In the genomic region with DNA sequence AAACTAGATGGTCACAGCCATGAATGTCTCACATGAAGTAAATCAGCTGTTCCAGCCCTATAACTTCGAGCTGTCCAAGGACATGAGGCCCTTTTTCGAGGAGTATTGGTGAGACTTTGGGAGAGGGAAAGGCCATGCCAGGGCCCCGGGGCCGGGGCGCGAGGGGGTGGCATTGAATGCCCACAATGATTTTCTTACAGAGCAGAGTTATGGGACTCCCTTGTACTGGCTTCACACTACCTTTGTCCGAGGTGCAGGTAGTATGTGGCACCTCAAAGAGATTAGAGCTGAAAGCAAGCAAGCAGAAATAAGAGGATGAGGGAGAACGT, we compare ENCODE assay signal across 9 cellular contexts. TPM values are rescaled to one million over a fixed set of nuclear protein-coding genes. Genes with fewer than 3 reads are reported as not detected.
DNase-seq lines count a peak whose midpoint lies in the region; ATAC-seq, FAIRE-seq and TF ChIP-seq lines count a peak whose summit lies in the region.
"Had no signal": no experiment of that assay in that cellular context is flagged by ENCODE, and none has a peak within 500 bp of the region (broad histone marks: within the 10 kb centered on the region; RNA-seq: fewer than 3 reads in every experiment).

No MANE protein-coding gene starts in this region.

- H3K27me3 Mint-ChIP-seq in activated T-cell treated with anti-CD3 and anti-CD28 coated beads, Interleukin-2, amount 50 U/mL, for 24 hours = peaks cover 70% of the 10 kb centered on the region
- peaks cover 41% of the 10 kb centered on the region for H3K27me3 Mint-ChIP-seq in activated T-helper 2 cell treated with anti-CD3 and anti-CD28 coated beads, Interferon-gamma antibody, Interleukin-2, Interleukin-4, amounts not matched to agents 10 μg/mL and 5 μg/mL and 100 μg/mL, durations not matched to agents 14 hours and 24 hours and 36 hours (ENCODE audit: low read depth)

- H2AFZ ChIP-seq in HepG2 (ENCODE audit: low read length) = no peak overlapping the region

- no peak for DNase-seq in activated T-cell treated with anti-CD3 and anti-CD28 coated beads, Interleukin-2, amount 50 U/mL, for 24 hours
- no peak for DNase-seq in activated T-cell treated with anti-CD3 and anti-CD28 coated beads, Interleukin-2, amount 50 U/mL, for 1 hour
- no peak for DNase-seq in activated T-helper 2 cell treated with anti-CD3 and anti-CD28 coated beads, Interferon-gamma antibody, Interleukin-2, Interleukin-4, amounts not matched to agents 10 μg/mL and 5 μg/mL and 100 μg/mL, durations not matched to agents 14 hours and 24 hours and 36 hours (ENCODE audit: low spot score)
- no peak for DNase-seq in HepG2 (ENCODE audit: low spot score)
- DNase-seq in GOT3 (lab: John Stamatoyannopoulos, UW) = no peak
- no peak for DNase-seq in HTR-8/SVneo (ENCODE audit: insufficient read length, low spot score)
- DNase-seq in NCI-H1048 (lab: John Stamatoyannopoulos, UW) = no peak

- H3K9ac ChIP-seq in HepG2 (ENCODE audit: insufficient read depth, low read depth, low read length) (no peak overlapping the region), subcutaneous abdominal adipose tissue (ENCODE audit: low read length in 5 of 5) (peak overlapping the region in 2 of 5 donors; percentile 1 to 30)

- peaks cover 28% of the 10 kb centered on the region for H3K4me1 Mint-ChIP-seq in activated T-cell treated with anti-CD3 and anti-CD28 coated beads, Interleukin-2, amount 50 U/mL, for 24 hours (ENCODE audit: low read depth)
- peaks cover 23% of the 10 kb centered on the region for H3K4me1 Mint-ChIP-seq in activated T-helper 2 cell treated with anti-CD3 and anti-CD28 coated beads, Interferon-gamma antibody, Interleukin-2, Interleukin-4, amounts not matched to agents 10 μg/mL and 5 μg/mL and 100 μg/mL, durations not matched to agents 14 hours and 24 hours and 36 hours (ENCODE audit: low read depth)

- in situ Hi-C loops in HepG2 (cut with HindIII; ENCODE audit: extremely low pct_ligation_motif_present, low pct_unique_long_range_greater_than_20kb) = loop anchor here (5.0 kb wide), 1 partner anchor 126 kb away; no protein-coding TSS in a partner anchor

- no peak for TF ChIP-seq CTCF in HepG2 (CRISPR knock-in tag; IDR thresholded peaks at IDR 0.05)

- H3K4me1 ChIP-seq in HepG2 (ENCODE audit: insufficient read depth, low read length) (peaks cover 36% of the 10 kb centered on the region), subcutaneous abdominal adipose tissue (ENCODE audit: control insufficient read depth in 5 of 5, insufficient read depth in 5 of 5, low read length in 5 of 5) (peaks cover 3 to 49% (median 40%) of the 10 kb centered on the region in 5 donors)

- H3K27ac ChIP-seq in HepG2 (ENCODE audit: extremely low read length, insufficient read depth, low read length) = no peak overlapping the region
- H3K27ac ChIP-seq in subcutaneous abdominal adipose tissue (ENCODE audit: low read depth, low read length) = peak overlapping the region; percentile 3

- no peaks in the 10 kb centered on the region for H4K20me1 ChIP-seq in HepG2 (ENCODE audit: insufficient read depth, low read length)

- peak overlapping the region; percentile 49 for H3K4me3 Mint-ChIP-seq in activated T-cell treated with anti-CD3 and anti-CD28 coated beads, Interleukin-2, amount 50 U/mL, for 24 hours
- peak overlapping the region; percentile 59 for H3K4me3 Mint-ChIP-seq in activated T-helper 2 cell treated with anti-CD3 and anti-CD28 coated beads, Interferon-gamma antibody, Interleukin-2, Interleukin-4, amounts not matched to agents 10 μg/mL and 5 μg/mL and 100 μg/mL, durations not matched to agents 14 hours and 24 hours and 36 hours (ENCODE audit: low read depth)

- peak overlapping the region; percentile 98 for H3K4me2 ChIP-seq in HepG2 (ENCODE audit: low read depth, low read length)

- no peaks in the 10 kb centered on the region for H3K79me2 ChIP-seq in HepG2 (ENCODE audit: insufficient read depth, low read length)

- H3K27me3 ChIP-seq in HepG2 (ENCODE audit: control insufficient read depth in 1 of 2, insufficient read depth in 2 of 2, low read length in 2 of 2) (peaks cover 0 to 33% of the 10 kb centered on the region in 2 experiments; a peak in 3 of 5 replicates), subcutaneous abdominal adipose tissue (ENCODE audit: control insufficient read depth in 5 of 5, insufficient read depth in 4 of 5, low read length in 5 of 5) (peaks cover 0 to 3% (median 3%) of the 10 kb centered on the region in 5 donors)

- 61% methylated on average over 8 of the region's 8 CpGs for WGBS in HepG2 (ENCODE audit: low lambda C conversion rate)

- peak overlapping the region; percentile 44 for H3K27ac Mint-ChIP-seq in activated T-cell treated with anti-CD3 and anti-CD28 coated beads, Interleukin-2, amount 50 U/mL, for 24 hours
- H3K27ac Mint-ChIP-seq in activated T-helper 2 cell treated with anti-CD3 and anti-CD28 coated beads, Interferon-gamma antibody, Interleukin-2, Interleukin-4, amounts not matched to agents 10 μg/mL and 5 μg/mL and 100 μg/mL, durations not matched to agents 14 hours and 24 hours and 36 hours = no peak overlapping the region

- POLR2A ChIA-PET in HepG2 (lab: Yijun Ruan, JAX) = interaction anchor here (1.2 to 1.9 kb wide), 3 partner anchors 19 to 169 kb away, joined by 3 to 7 read pairs (median 4); partner anchors contain the start of genes GBF1 and NFKB2

- intact Hi-C loops in activated T-helper 2 cell treated with anti-CD3 and anti-CD28 coated beads, Interferon-gamma antibody, Interleukin-2, Interleukin-4, amounts not matched to agents 10 μg/mL and 5 μg/mL and 100 μg/mL, durations not matched to agents 14 hours and 24 hours and 36 hours (cut with micrococcal nuclease) = loop anchor here (1.0 to 5.0 kb wide), 2 partner anchors 57 to 356 kb away; no protein-coding TSS in a partner anchor
- intact Hi-C loops in HepG2 (cut with micrococcal nuclease; ENCODE audit: unreplicated experiment) = loop anchor here (2.0 kb wide), 1 partner anchor 58 kb away; no protein-coding TSS in a partner anchor

- ATAC-seq in HepG2 = no peak

- H3K36me3 ChIP-seq in HepG2 (replicated peaks in 1 of 2; ENCODE audit: control insufficient read depth in 1 of 2, insufficient read depth in 2 of 2, low read length in 2 of 2) = no peaks in the 10 kb centered on the region
- no peaks in the 10 kb centered on the region for H3K36me3 ChIP-seq in subcutaneous abdominal adipose tissue (ENCODE audit: control insufficient read depth in 5 of 5, insufficient read depth in 5 of 5, low read length in 5 of 5)

- no peaks in the 10 kb centered on the region for H3K9me3 ChIP-seq in HepG2 (ENCODE audit: low read length)
- no peaks in the 10 kb centered on the region for H3K9me3 ChIP-seq in subcutaneous abdominal adipose tissue (ENCODE audit: control insufficient read depth in 5 of 5, low read length in 5 of 5)

- TF ChIP-seq RAD21 in HepG2 (CRISPR knock-in tag; IDR thresholded peaks at IDR 0.05) = no peak

- no peak for TF ChIP-seq POLR2A in HepG2 (IDR thresholded peaks at IDR 0.05; ENCODE audit: insufficient read depth in 1 of 2, low read depth in 2 of 2, low read length in 2 of 2)

- FAIRE-seq in HepG2 (lab: Jason Lieb, UNC) (no peak), HTR-8/SVneo (lab: Jason Lieb, UNC) (no peak)

- H3K4me3 ChIP-seq in HepG2 (replicated peaks in 1 of 3; ENCODE audit: insufficient read depth in 1 of 3, low read depth in 2 of 3, low read length in 3 of 3) (peak overlapping the region in 1 of 3 experiments; percentile 72; a peak in 2 of 6 replicates), subcutaneous abdominal adipose tissue (ENCODE audit: low read depth in 1 of 5, low read length in 5 of 5) (peak overlapping the region in 4 of 5 donors; percentile 57 to 66 (median 61))

- no peaks in the 10 kb centered on the region for H3K36me3 Mint-ChIP-seq in activated T-cell treated with anti-CD3 and anti-CD28 coated beads, Interleukin-2, amount 50 U/mL, for 24 hours (ENCODE audit: low read depth)
- no peaks in the 10 kb centered on the region for H3K36me3 Mint-ChIP-seq in activated T-helper 2 cell treated with anti-CD3 and anti-CD28 coated beads, Interferon-gamma antibody, Interleukin-2, Interleukin-4, amounts not matched to agents 10 μg/mL and 5 μg/mL and 100 μg/mL, durations not matched to agents 14 hours and 24 hours and 36 hours (ENCODE audit: low read depth)

- H3K9me3 Mint-ChIP-seq in activated T-cell treated with anti-CD3 and anti-CD28 coated beads, Interleukin-2, amount 50 U/mL, for 24 hours = no peaks in the 10 kb centered on the region
- H3K9me3 Mint-ChIP-seq in activated T-helper 2 cell treated with anti-CD3 and anti-CD28 coated beads, Interferon-gamma antibody, Interleukin-2, Interleukin-4, amounts not matched to agents 10 μg/mL and 5 μg/mL and 100 μg/mL, durations not matched to agents 14 hours and 24 hours and 36 hours = no peaks in the 10 kb centered on the region

- TF ChIP-seq EP300 in HepG2 (IDR thresholded peaks at IDR 0.05; ENCODE audit: low read depth in 2 of 2, low read length in 2 of 2) (no peak), HepG2 (CRISPR knock-in tag; IDR thresholded peaks at IDR 0.05; ENCODE audit: borderline replicate concordance) (no peak)

- CTCF ChIA-PET in HepG2 (lab: Yijun Ruan, JAX; ENCODE audit: low intra/inter-chr PET ratio, low total read pairs) = no interaction called here

- BruUV-seq in HepG2 (replicated peaks; lab: Mats Ljungman, UMichigan) = no TSS peak

RNA-seq across cellular contexts. Expression of gene ELOVL3, which starts 0.4 kb away (rescaled TPM):
- total RNA-seq in activated T-helper 2 cell treated with anti-CD3 and anti-CD28 coated beads, Interferon-gamma antibody, Interleukin-2, Interleukin-4, amounts not matched to agents 10 μg/mL and 5 μg/mL and 100 μg/mL, durations not matched to agents 14 hours and 24 hours and 36 hours = not detected in 2 replicates
- 0.24 and 0.69 TPM in 2 replicates for total RNA-seq in HepG2 (2016; rRNA removed; fragmentation: Illumina TruSeq; extraction: Trizol)
- 0.18 and 0.20 TPM in 2 replicates for total RNA-seq in HepG2 (2016; cell fraction: cytosol; rRNA removed; fragmentation: Illumina TruSeq; extraction: Trizol; ENCODE audit: low read depth)
- total RNA-seq in HepG2 (2016; cell fraction: insoluble cytoplasmic fraction; rRNA removed; fragmentation: Illumina TruSeq; extraction: Trizol) = 0.40 and 0.52 TPM in 2 replicates
- 0.17 and 0.25 TPM in 2 replicates for total RNA-seq in HepG2 (2016; cell fraction: membrane; rRNA removed; fragmentation: Illumina TruSeq; extraction: Trizol)
- 0.28 and 0.37 TPM in 2 replicates for total RNA-seq in HepG2 (2016; cell fraction: nucleus; rRNA removed; fragmentation: Illumina TruSeq; extraction: Trizol)
- polyA plus RNA-seq in HepG2 (2011; rRNA removed) = 0.58 and 0.76 TPM in 2 replicates
- polyA plus RNA-seq in HepG2 (2011; cell fraction: cytosol; rRNA removed) = 0.56 and 0.68 TPM in 2 replicates
- polyA plus RNA-seq in HepG2 (2011; cell fraction: nucleus; rRNA removed) = 0.47 TPM in 1 of 2 replicates, not detected in the other
- 0.23 and 0.27 TPM in 2 replicates for polyA plus RNA-seq in HepG2 (2012)
- 0.12 TPM in 1 of 2 replicates, not detected in the other for polyA plus RNA-seq in HepG2 (2016; cell fraction: cytosol; fragmentation: Illumina TruSeq; extraction: Trizol; ENCODE audit: low read depth)
- 0.24 and 0.34 TPM in 2 replicates for polyA plus RNA-seq in HepG2 (2016; cell fraction: insoluble cytoplasmic fraction; fragmentation: Illumina TruSeq; extraction: Trizol; ENCODE audit: low read depth)
- 0.31 TPM in 1 of 2 replicates, not detected in the other for polyA plus RNA-seq in HepG2 (2016; cell fraction: membrane; fragmentation: Illumina TruSeq; extraction: Trizol; ENCODE audit: low read depth)
- polyA plus RNA-seq in HepG2 (2016; cell fraction: nucleus; fragmentation: Illumina TruSeq; extraction: Trizol; ENCODE audit: insufficient read depth, low read depth) = 0.35 and 0.46 TPM in 2 replicates
- polyA minus RNA-seq in HepG2 (2011; rRNA and poly(A)+ RNA removed; ENCODE audit: low replicate concordance) = 0.24 TPM in 1 of 2 replicates, not detected in the other
- not detected in 2 replicates for polyA minus RNA-seq in HepG2 (2011; cell fraction: cytosol; rRNA and poly(A)+ RNA removed)
- not detected in 2 replicates for polyA minus RNA-seq in HepG2 (2011; cell fraction: nucleus; rRNA and poly(A)+ RNA removed)

RNA-seq across cellular contexts. Expression of gene PITX3, which starts 14.8 kb away (rescaled TPM):
- 0.30 and 0.46 TPM in 2 replicates for total RNA-seq in activated T-helper 2 cell treated with anti-CD3 and anti-CD28 coated beads, Interferon-gamma antibody, Interleukin-2, Interleukin-4, amounts not matched to agents 10 μg/mL and 5 μg/mL and 100 μg/mL, durations not matched to agents 14 hours and 24 hours and 36 hours
- total RNA-seq in HepG2 (2016; rRNA removed; fragmentation: Illumina TruSeq; extraction: Trizol) = not detected in 2 replicates
- total RNA-seq in HepG2 (2016; cell fraction: cytosol; rRNA removed; fragmentation: Illumina TruSeq; extraction: Trizol; ENCODE audit: low read depth) = not detected in 2 replicates
- total RNA-seq in HepG2 (2016; cell fraction: insoluble cytoplasmic fraction; rRNA removed; fragmentation: Illumina TruSeq; extraction: Trizol) = not detected in 2 replicates
- total RNA-seq in HepG2 (2016; cell fraction: membrane; rRNA removed; fragmentation: Illumina TruSeq; extraction: Trizol) = 0.14 TPM in 1 of 2 replicates, not detected in the other
- total RNA-seq in HepG2 (2016; cell fraction: nucleus; rRNA removed; fragmentation: Illumina TruSeq; extraction: Trizol) = not detected in 2 replicates
- polyA plus RNA-seq in HepG2 (2011; rRNA removed) = not detected in 2 replicates
- polyA plus RNA-seq in HepG2 (2011; cell fraction: cytosol; rRNA removed) = 0.05 TPM in 1 of 2 replicates, not detected in the other
- 0.11 TPM in 1 of 2 replicates, not detected in the other for polyA plus RNA-seq in HepG2 (2011; cell fraction: nucleus; rRNA removed)
- not detected in 2 replicates for polyA plus RNA-seq in HepG2 (2012)
- polyA plus RNA-seq in HepG2 (2016; cell fraction: cytosol; fragmentation: Illumina TruSeq; extraction: Trizol; ENCODE audit: low read depth) = 0.11 and 0.28 TPM in 2 replicates
- not detected in 2 replicates for polyA plus RNA-seq in HepG2 (2016; cell fraction: insoluble cytoplasmic fraction; fragmentation: Illumina TruSeq; extraction: Trizol; ENCODE audit: low read depth)
- polyA plus RNA-seq in HepG2 (2016; cell fraction: membrane; fragmentation: Illumina TruSeq; extraction: Trizol; ENCODE audit: low read depth) = 0.12 TPM in 1 of 2 replicates, not detected in the other
- not detected in 2 replicates for polyA plus RNA-seq in HepG2 (2016; cell fraction: nucleus; fragmentation: Illumina TruSeq; extraction: Trizol; ENCODE audit: insufficient read depth, low read depth)
- polyA minus RNA-seq in HepG2 (2011; rRNA and poly(A)+ RNA removed; ENCODE audit: low replicate concordance) = not detected in 2 replicates
- not detected in 2 replicates for polyA minus RNA-seq in HepG2 (2011; cell fraction: cytosol; rRNA and poly(A)+ RNA removed)
- polyA minus RNA-seq in HepG2 (2011; cell fraction: nucleus; rRNA and poly(A)+ RNA removed) = not detected in 2 replicates
- polyA plus RNA-seq: BJ had no signal

RNA-seq across cellular contexts. Expression of gene GBF1, which starts 18.8 kb away (rescaled TPM):
- total RNA-seq in activated T-helper 2 cell treated with anti-CD3 and anti-CD28 coated beads, Interferon-gamma antibody, Interleukin-2, Interleukin-4, amounts not matched to agents 10 μg/mL and 5 μg/mL and 100 μg/mL, durations not matched to agents 14 hours and 24 hours and 36 hours = 47.9 and 49.2 TPM in 2 replicates
- total RNA-seq in HepG2 (2016; rRNA removed; fragmentation: Illumina TruSeq; extraction: Trizol) = 21.9 and 28.7 TPM in 2 replicates
- 3.2 and 4.2 TPM in 2 replicates for total RNA-seq in HepG2 (2016; cell fraction: cytosol; rRNA removed; fragmentation: Illumina TruSeq; extraction: Trizol; ENCODE audit: low read depth)
- total RNA-seq in HepG2 (2016; cell fraction: insoluble cytoplasmic fraction; rRNA removed; fragmentation: Illumina TruSeq; extraction: Trizol) = 22.3 and 26.2 TPM in 2 replicates
- total RNA-seq in HepG2 (2016; cell fraction: membrane; rRNA removed; fragmentation: Illumina TruSeq; extraction: Trizol) = 7.6 and 8.1 TPM in 2 replicates
- 23.7 and 28.1 TPM in 2 replicates for total RNA-seq in HepG2 (2016; cell fraction: nucleus; rRNA removed; fragmentation: Illumina TruSeq; extraction: Trizol)
- polyA plus RNA-seq in HepG2 (2011; rRNA removed) = 17.1 and 17.6 TPM in 2 replicates
- polyA plus RNA-seq in HepG2 (2011; cell fraction: cytosol; rRNA removed) = 6.6 and 6.8 TPM in 2 replicates
- polyA plus RNA-seq in HepG2 (2011; cell fraction: nucleus; rRNA removed) = 33.9 and 34.6 TPM in 2 replicates
- polyA plus RNA-seq in HepG2 (2012) = 17.5 and 19.2 TPM in 2 replicates
- 1.1 and 1.4 TPM in 2 replicates for polyA plus RNA-seq in HepG2 (2016; cell fraction: cytosol; fragmentation: Illumina TruSeq; extraction: Trizol; ENCODE audit: low read depth)
- polyA plus RNA-seq in HepG2 (2016; cell fraction: insoluble cytoplasmic fraction; fragmentation: Illumina TruSeq; extraction: Trizol; ENCODE audit: low read depth) = 13.0 and 19.5 TPM in 2 replicates
- 2.5 and 3.3 TPM in 2 replicates for polyA plus RNA-seq in HepG2 (2016; cell fraction: membrane; fragmentation: Illumina TruSeq; extraction: Trizol; ENCODE audit: low read depth)
- polyA plus RNA-seq in HepG2 (2016; cell fraction: nucleus; fragmentation: Illumina TruSeq; extraction: Trizol; ENCODE audit: insufficient read depth, low read depth) = 34.6 and 42.2 TPM in 2 replicates
- polyA minus RNA-seq in HepG2 (2011; rRNA and poly(A)+ RNA removed; ENCODE audit: low replicate concordance) = 41.9 and 48.3 TPM in 2 replicates
- 21.2 and 23.7 TPM in 2 replicates for polyA minus RNA-seq in HepG2 (2011; cell fraction: cytosol; rRNA and poly(A)+ RNA removed)
- polyA minus RNA-seq in HepG2 (2011; cell fraction: nucleus; rRNA and poly(A)+ RNA removed) = 31.8 and 43.1 TPM in 2 replicates
